In genomic region chr6:37303891-37304503, GRCh38 we compare ENCODE assay signal across 2 cellular contexts.
A peak's percentile ranks its signal among the peaks of the same experiment; 100 is the strongest.
TF ChIP-seq lines count a peak whose summit lies in the region.

No MANE protein-coding gene starts in this region.

TF ChIP-seq in H1, 55 proteins besides CTCF, POLR2A, EP300 and RAD21:
- TF ChIP-seq, protein P1, sequence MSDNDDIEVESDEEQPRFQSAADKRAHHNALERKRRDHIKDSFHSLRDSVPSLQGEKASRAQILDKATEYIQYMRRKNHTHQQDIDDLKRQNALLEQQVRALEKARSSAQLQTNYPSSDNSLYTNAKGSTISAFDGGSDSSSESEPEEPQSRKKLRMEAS (IDR thresholded peaks at IDR 0.05) = no peak
- TF ChIP-seq, protein P2, sequence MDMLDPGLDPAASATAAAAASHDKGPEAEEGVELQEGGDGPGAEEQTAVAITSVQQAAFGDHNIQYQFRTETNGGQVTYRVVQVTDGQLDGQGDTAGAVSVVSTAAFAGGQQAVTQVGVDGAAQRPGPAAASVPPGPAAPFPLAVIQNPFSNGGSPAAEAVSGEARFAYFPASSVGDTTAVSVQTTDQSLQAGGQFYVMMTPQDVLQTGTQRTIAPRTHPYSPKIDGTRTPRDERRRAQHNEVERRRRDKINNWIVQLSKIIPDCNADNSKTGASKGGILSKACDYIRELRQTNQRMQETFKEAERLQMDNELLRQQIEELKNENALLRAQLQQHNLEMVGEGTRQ (IDR thresholded peaks at IDR 0.05; ENCODE audit: low read length) = no peak
- no peak for TF ChIP-seq SUZ12 (IDR thresholded peaks at IDR 0.05; ENCODE audit: low read length)
- TF ChIP-seq BCL11A (IDR thresholded peaks at IDR 0.05; ENCODE audit: low read depth in 2 of 2, low read length in 2 of 2) = no peak
- no peak for TF ChIP-seq POU5F1 (IDR thresholded peaks at IDR 0.05; ENCODE audit: low read depth, low read length)
- no peak for TF ChIP-seq GABPA (IDR thresholded peaks at IDR 0.05; ENCODE audit: borderline replicate concordance, insufficient read depth, low read length)
- TF ChIP-seq SP2 (IDR thresholded peaks at IDR 0.05; ENCODE audit: low read length) = no peak
TF ChIP-seq in H1: peak in this region for 0.

TF ChIP-seq in neural cell, 6 proteins besides CTCF, POLR2A, EP300 and RAD21 (continued from another document):
- peak; percentile 52 for TF ChIP-seq SMC3 (conservative IDR thresholded peaks at IDR 0.05; ENCODE audit: poor library complexity)
- TF ChIP-seq REST (IDR thresholded peaks at IDR 0.05; ENCODE audit: borderline replicate concordance) = no peak
TF ChIP-seq in neural cell: peak in this region for 1.
